In genomic region chr9:86629530-86629929, GRCh38 we compare ENCODE assay signal across 28 cellular contexts.
"Had no signal": no experiment of that assay in that cellular context is flagged by ENCODE, and none has a peak within 500 bp of the region (broad histone marks: within the 10 kb centered on the region; RNA-seq: fewer than 3 reads in every experiment).

No MANE protein-coding gene starts in this region.

- H3K9me3 ChIP-seq: colonic mucosa, gastrocnemius medialis, gastroesophageal sphincter had no signal

- H3K27ac ChIP-seq: colonic mucosa, coronary artery, dorsolateral prefrontal cortex, epithelial cell of prostate, esophagus muscularis mucosa, esophagus squamous epithelium, foreskin keratinocyte, gastrocnemius medialis, gastroesophageal sphincter, heart left ventricle, heart right ventricle had no signal

- H3K4me1 ChIP-seq: colonic mucosa, esophagus squamous epithelium, foreskin keratinocyte, gastrocnemius medialis, heart right ventricle had no signal

- DNase-seq: colonic mucosa; cortex of kidney; dermis blood vessel endothelial cell; dorsolateral prefrontal cortex; effector CD4-positive, alpha-beta T cell; effector CD8-positive, alpha-beta T cell; effector memory CD4-positive, alpha-beta T cell; effector memory CD8-positive, alpha-beta T cell; endodermal cell; erythroblast; esophagus squamous epithelium; foreskin fibroblast; foreskin keratinocyte; foreskin melanocyte; gastrocnemius medialis; glutamatergic neuron; head of caudate nucleus; heart right ventricle had no signal

- FAIRE-seq: colon, endometrium, endothelial cell of umbilical vein, frontal cortex had no signal

- H3K4me3 ChIP-seq: colonic mucosa, coronary artery, dorsolateral prefrontal cortex, esophagus muscularis mucosa, esophagus squamous epithelium, gastrocnemius medialis, gastroesophageal sphincter, heart left ventricle, heart right ventricle had no signal

- H3K27me3 ChIP-seq: colonic mucosa, esophagus muscularis mucosa, foreskin keratinocyte, gastrocnemius medialis, gastroesophageal sphincter had no signal

- H3K36me3 ChIP-seq: colonic mucosa, esophagus muscularis mucosa, esophagus squamous epithelium, gastrocnemius medialis, gastroesophageal sphincter, heart left ventricle, heart right ventricle had no signal

- ATAC-seq: effector memory CD8-positive, alpha-beta T cell; esophagus mucosa; foreskin keratinocyte; gastrocnemius medialis; gastroesophageal sphincter; heart left ventricle; heart right ventricle had no signal
